19 cellular contexts compared by ENCODE assay signal in genomic region chr2:190663348-190663747, GRCh38. TPM values are rescaled to one million over a fixed set of nuclear protein-coding genes. Genes with fewer than 3 reads are reported as not detected.
A peak's percentile ranks its signal among the peaks of the same experiment; 100 is the strongest.
DNase-seq lines count a peak whose midpoint lies in the region; ATAC-seq and TF ChIP-seq lines count a peak whose summit lies in the region.
"Had no signal": no experiment of that assay in that cellular context is flagged by ENCODE, and none has a peak within 500 bp of the region (broad histone marks: within the 10 kb centered on the region; RNA-seq: fewer than 3 reads in every experiment).

No MANE protein-coding gene starts in this region.

- H2AK5ac ChIP-seq in IMR-90 (ENCODE audit: low read depth, low read length), result no peak overlapping the region

- H4K20me1 ChIP-seq in IMR-90 (ENCODE audit: insufficient read depth, low read length) (peaks cover 15% of the 10 kb centered on the region; the same call in 1 of the 2 replicates), mammary epithelial cell (ENCODE audit: insufficient read depth, low read length) (no peaks in the 10 kb centered on the region), osteoblast (ENCODE audit: insufficient read depth, low read length) (peaks cover 7% of the 10 kb centered on the region)

- H3K4ac ChIP-seq in IMR-90 (ENCODE audit: low read depth, low read length), result no peak overlapping the region

- H3K27me3 ChIP-seq in IMR-90 (ENCODE audit: control insufficient read depth, insufficient read depth, low read length) (no peaks in the 10 kb centered on the region), mammary epithelial cell (ENCODE audit: insufficient read depth, low read length) (no peaks in the 10 kb centered on the region), osteoblast (ENCODE audit: insufficient read depth, low read length) (no peaks in the 10 kb centered on the region)
- H3K27me3 ChIP-seq: foreskin keratinocyte had no signal

- TF ChIP-seq RAD21 in IMR-90 (IDR thresholded peaks at IDR 0.05; ENCODE audit: low read length), result no peak

- H4K8ac ChIP-seq in IMR-90 (ENCODE audit: low read depth in 2 of 2, low read length in 2 of 2), result no peak overlapping the region

- CTCF ChIA-PET in IMR-90 (lab: Yijun Ruan, JAX) (interaction anchor here (1.4 to 3.0 kb wide), 2 partner anchors 11 to 13 kb away, joined by 5 to 9 read pairs; no protein-coding TSS in a partner anchor), mammary epithelial cell (lab: Charles Lee; ENCODE audit: low non-redundant PET) (no interaction called here)

- peaks cover 3% of the 10 kb centered on the region; the same call in 1 of the 2 replicates for H3K36me3 ChIP-seq in IMR-90 (ENCODE audit: control insufficient read depth, insufficient read depth, low read length)
- H3K36me3 ChIP-seq in mammary epithelial cell (ENCODE audit: insufficient read depth, low read length), result peaks cover 3% of the 10 kb centered on the region
- H3K36me3 ChIP-seq in osteoblast (ENCODE audit: insufficient read depth, low read length), result peaks cover 3% of the 10 kb centered on the region

- H3K79me1 ChIP-seq in IMR-90 (ENCODE audit: low read depth in 1 of 2, low read length in 2 of 2), result peaks cover 34 to 46% of the 10 kb centered on the region in 2 experiments

- no peak overlapping the region for H2AK9ac ChIP-seq in IMR-90 (replicated peaks; ENCODE audit: low read depth, low read length, poor library complexity)

- intact Hi-C loops in IMR-90 (cut with micrococcal nuclease) (no loop called here), mammary epithelial cell (cut with micrococcal nuclease) (no loop called here)

- peak; percentile 37 for DNase-seq in AG10803 (ENCODE audit: low read depth)
- peak; percentile 2 for DNase-seq in IMR-90
- no peak for DNase-seq in mammary epithelial cell
- DNase-seq in osteoblast (ENCODE audit: insufficient read length, low spot score, missing footprints), result no peak
- DNase-seq in activated T-cell treated with anti-CD3 and anti-CD28 coated beads for 4 hours, result no peak
- DNase-seq in NCI-H1417 treated with DMSO at 0.1 percent for 48 hours (lab: John Stamatoyannopoulos, UW), result no peak
- DNase-seq in stimulated activated naive CD8-positive, alpha-beta T cell treated with anti-CD3 and anti-CD28 coated beads, Interleukin-15, amount 100 ng/mL, for 72 hours, result no peak
- DNase-seq: activated CD4-positive, alpha-beta T cell treated with anti-CD3 and anti-CD28 coated beads for 4 hours; Calu3; effector memory CD4-positive, alpha-beta T cell; foreskin keratinocyte; KG1; naive B cell; nucleus accumbens had no signal

- H3K4me3 ChIP-seq in AG10803 (ENCODE audit: low read length), result no peak overlapping the region
- H3K4me3 ChIP-seq in IMR-90 (ENCODE audit: insufficient read depth, low read depth, low read length), result no peak overlapping the region
- no peak overlapping the region for H3K4me3 ChIP-seq in mammary epithelial cell (replicated peaks in 1 of 3; ENCODE audit: insufficient read depth in 1 of 3, low read depth in 2 of 3, low read length in 3 of 3)
- no peak overlapping the region for H3K4me3 ChIP-seq in osteoblast (ENCODE audit: insufficient read depth, low read length)

- no peak overlapping the region for H3K4me2 ChIP-seq in IMR-90 (ENCODE audit: low read depth, low read length)
- peak overlapping the region; percentile 13 for H3K4me2 ChIP-seq in mammary epithelial cell (ENCODE audit: insufficient read depth, low read depth, low read length)
- no peak overlapping the region for H3K4me2 ChIP-seq in osteoblast (ENCODE audit: insufficient read depth, low read length)

- no peak overlapping the region for H4K5ac ChIP-seq in IMR-90 (ENCODE audit: low read depth, low read length)

- H2AFZ ChIP-seq in IMR-90 (replicated peaks; ENCODE audit: low read length, poor library complexity) (no peak overlapping the region), mammary epithelial cell (ENCODE audit: low read depth, low read length) (no peak overlapping the region), osteoblast (ENCODE audit: low read length) (no peak overlapping the region)

- H2BK120ac ChIP-seq in IMR-90 (ENCODE audit: low read depth, low read length), result no peak overlapping the region

- H3K9me1 ChIP-seq in IMR-90 (ENCODE audit: insufficient read depth, low read length), result peaks cover 4% of the 10 kb centered on the region; the same call in 1 of the 2 replicates

- H3K79me2 ChIP-seq in mammary epithelial cell (ENCODE audit: insufficient read depth, low read length) (peaks cover 87% of the 10 kb centered on the region), osteoblast (ENCODE audit: insufficient read depth, low read length) (peaks cover 83% of the 10 kb centered on the region)

- H3K18ac ChIP-seq in IMR-90 (ENCODE audit: low read depth, low read length), result no peak overlapping the region

- peaks cover 5 to 7% of the 10 kb centered on the region in 2 donors for H3K9me3 Mint-ChIP-seq in stimulated activated naive CD8-positive, alpha-beta T cell treated with anti-CD3 and anti-CD28 coated beads, Interleukin-15, amount 100 ng/mL, for 72 hours

- no peak overlapping the region for H2BK5ac ChIP-seq in IMR-90 (ENCODE audit: low read depth, low read length, poor library complexity, severe bottlenecking)

- H3K9ac ChIP-seq in IMR-90 (ENCODE audit: low read depth, low read length), result no peak overlapping the region
- no peak overlapping the region for H3K9ac ChIP-seq in mammary epithelial cell (ENCODE audit: insufficient read depth, low read length)

- H2BK15ac ChIP-seq in IMR-90 (ENCODE audit: low read depth, low read length), result no peak overlapping the region

- no peak overlapping the region for H3K56ac ChIP-seq in IMR-90 (ENCODE audit: extremely low read depth, insufficient read depth, low read length)

- H3K4me1 Mint-ChIP-seq in stimulated activated naive CD8-positive, alpha-beta T cell treated with anti-CD3 and anti-CD28 coated beads, Interleukin-15, amount 100 ng/mL, for 72 hours, result peaks cover 76% of the 10 kb centered on the region

- H3K4me1 ChIP-seq in IMR-90 (ENCODE audit: control insufficient read depth, insufficient read depth, low read length) (peaks cover 5% of the 10 kb centered on the region; the same call in 1 of the 2 replicates), mammary epithelial cell (ENCODE audit: insufficient read depth, low read length) (peaks cover 17% of the 10 kb centered on the region), osteoblast (ENCODE audit: insufficient read depth, low read length) (peaks cover 16% of the 10 kb centered on the region)

- BruUV-seq in IMR-90 (replicated peaks; lab: Mats Ljungman, UMichigan) (no TSS peak), mammary epithelial cell (replicated peaks; lab: Mats Ljungman, UMichigan) (no TSS peak)

- no peaks in the 10 kb centered on the region for H3K9me3 ChIP-seq in IMR-90 (ENCODE audit: control insufficient read depth, insufficient read depth, low read length)
- H3K9me3 ChIP-seq in mammary epithelial cell (replicated peaks; ENCODE audit: insufficient read depth, low read length), result no peaks in the 10 kb centered on the region
- no peaks in the 10 kb centered on the region for H3K9me3 ChIP-seq in osteoblast (ENCODE audit: low read depth, low read length)

- POLR2A ChIA-PET in IMR-90 (lab: Charles Lee; ENCODE audit: unreplicated experiment), result no interaction called here

- in situ Hi-C loops in IMR-90 (cut with MboI; ENCODE audit: low sequenced_read_pairs) (no loop called here), mammary epithelial cell (cut with MboI; ENCODE audit: low sequenced_read_pairs in 2 of 2) (no loop called here)

- WGBS in IMR-90 (ENCODE audit: extremely low coverage in 2 of 2, insufficient read length in 1 of 2), 2 experiments, result no CpG with 5 or more reads among the region's 2 CpGs
- 60% methylated on average over 2 of the region's 2 CpGs for whole genome bisulfite sequencing in mammary epithelial cell (ENCODE audit: low coverage, missing lambda C conversion rate)

- no peak overlapping the region for H4K91ac ChIP-seq in IMR-90 (ENCODE audit: insufficient read depth, low read depth, low read length)

- H3K4me3 Mint-ChIP-seq in stimulated activated naive CD8-positive, alpha-beta T cell treated with anti-CD3 and anti-CD28 coated beads, Interleukin-15, amount 100 ng/mL, for 72 hours, result no peak overlapping the region
- H3K4me3 Mint-ChIP-seq: CD14-positive monocyte; naive B cell; T-helper 2 cell treated with Interferon-gamma antibody and Interleukin-4, amounts not matched to agents 5 μg/mL and 100 μg/mL, for 36 hours; type B pancreatic cell had no signal

- H3K27ac Mint-ChIP-seq in stimulated activated naive CD8-positive, alpha-beta T cell treated with anti-CD3 and anti-CD28 coated beads, Interleukin-15, amount 100 ng/mL, for 72 hours, result no peak overlapping the region
- H3K27ac Mint-ChIP-seq: T-helper 2 cell treated with Interferon-gamma antibody and Interleukin-4, amounts not matched to agents 5 μg/mL and 100 μg/mL, for 36 hours; type B pancreatic cell had no signal

- no peak for TF ChIP-seq POLR2A in IMR-90 (IDR thresholded peaks at IDR 0.05; ENCODE audit: low read depth, low read length)

- no peak overlapping the region for H3K23ac ChIP-seq in IMR-90 (ENCODE audit: low read depth, low read length)

- H2BK20ac ChIP-seq in IMR-90 (ENCODE audit: low read depth, low read length), result no peak overlapping the region

- H3K27ac ChIP-seq in IMR-90 (ENCODE audit: insufficient read depth, low read length), result no peak overlapping the region
- H3K27ac ChIP-seq in mammary epithelial cell (ENCODE audit: insufficient read depth, low read depth, low read length), result no peak overlapping the region
- H3K27ac ChIP-seq in osteoblast (ENCODE audit: low read depth, low read length), result peak overlapping the region; percentile 56
- H3K27ac ChIP-seq: foreskin keratinocyte, VCaP had no signal

- dilution Hi-C loops in IMR-90 (cut with HindIII; ENCODE audit: low sequenced_read_pairs, unreplicated experiment) (no loop called here), mammary epithelial cell (cut with HindIII; ENCODE audit: low sequenced_read_pairs) (no loop called here)

- no peaks in the 10 kb centered on the region for H3K27me3 Mint-ChIP-seq in stimulated activated naive CD8-positive, alpha-beta T cell treated with anti-CD3 and anti-CD28 coated beads, Interleukin-15, amount 100 ng/mL, for 72 hours
- H3K27me3 Mint-ChIP-seq: naive B cell, type B pancreatic cell had no signal

- TF ChIP-seq CTCF in AG10803 (conservative IDR thresholded peaks at IDR 0.05; ENCODE audit: low read length) (no peak), IMR-90 (conservative IDR thresholded peaks at IDR 0.05; ENCODE audit: low read depth, low read length) (no peak), mammary epithelial cell (conservative IDR thresholded peaks at IDR 0.05 in 1 of 2, IDR thresholded peaks at IDR 0.05 in 1 of 2; ENCODE audit: extremely low read depth in 1 of 2, insufficient read depth in 1 of 2, low read depth in 1 of 2, low read length in 2 of 2) (no peak), osteoblast (IDR thresholded peaks at IDR 0.05; ENCODE audit: extremely low read depth, low read depth, low read length) (no peak)

- no peak overlapping the region for H3K14ac ChIP-seq in IMR-90 (replicated peaks; ENCODE audit: low read depth, low read length)

- no peak for ATAC-seq in IMR-90 (ENCODE audit: low read depth)
- ATAC-seq in stimulated activated naive CD8-positive, alpha-beta T cell treated with anti-CD3 and anti-CD28 coated beads, Interleukin-15, amount 100 ng/mL, for 72 hours, result no peak
- ATAC-seq: foreskin keratinocyte, HCT116 had no signal

RNA-seq across cellular contexts. Expression of gene NAB1, which starts 14.5 kb away (rescaled TPM):
- total RNA-seq in IMR-90 (2012; rRNA removed) (31.2 and 33.6 TPM in 2 replicates), mammary epithelial cell (10 to 100 TPM; 41.6 to 43.2 TPM), osteoblast (44.2 TPM in 2 replicates)
- polyA plus RNA-seq in IMR-90 (2012; rRNA removed) (9.6 and 11.9 TPM in 2 replicates), mammary epithelial cell (16.0 TPM)
- polyA plus RNA-seq in IMR-90 (2012; cell fraction: cytosol; rRNA removed), result 4.2 and 5.0 TPM in 2 replicates
- polyA plus RNA-seq in IMR-90 (2012; cell fraction: nucleus; rRNA removed; ENCODE audit: low replicate concordance), result 10.8 and 32.4 TPM in 2 replicates
- 87.3 TPM for polyA minus RNA-seq in mammary epithelial cell

Comparison
In these comparisons a context has a peak if more than half of its experiments do, and no peak if none do; other contexts are left out.
1. DNase-seq: peak in AG10803 (single experiment) and IMR-90 (single experiment); none in mammary epithelial cell (single experiment), osteoblast (single experiment), activated T-cell treated with anti-CD3 and anti-CD28 coated beads for 4 hours (single experiment), NCI-H1417 treated with DMSO at 0.1 percent for 48 hours (single experiment) and stimulated activated naive CD8-positive, alpha-beta T cell treated with anti-CD3 and anti-CD28 coated beads, Interleukin-15, amount 100 ng/mL, for 72 hours (0 of 2).